Comparison of ENCODE assay signal across 21 cellular contexts in genomic region chr4:31651541-31651940, GRCh38.
"Had no signal": no experiment of that assay in that cellular context is flagged by ENCODE, and none has a peak within 500 bp of the region (broad histone marks: within the 10 kb centered on the region; RNA-seq: fewer than 3 reads in every experiment).

No MANE protein-coding gene starts in this region.

- H3K27me3 Mint-ChIP-seq: dendritic cell treated with granulocyte-macrophage colony-stimulating factor and Interleukin-4, amounts not matched to agents 40 ng/mL and 50 ng/mL, for 4 days; effector memory CD8-positive, alpha-beta T cell; naive B cell had no signal

- H3K27ac ChIP-seq: colonic mucosa, epithelial cell of prostate, esophagus squamous epithelium, gastroesophageal sphincter, heart left ventricle, hepatocyte, left ventricle myocardium inferior, lower lobe of right lung had no signal

- DNase-seq: colonic mucosa; cortex of kidney; effector CD8-positive, alpha-beta T cell; effector memory CD8-positive, alpha-beta T cell; endodermal cell; erythroblast; esophagus squamous epithelium; foreskin fibroblast; heart left ventricle; hypothalamus; left cardiac atrium; left ventricle myocardium inferior; lower lobe of right lung; mesenchymal stem cell; mucosa of descending colon; naive B cell had no signal

- H3K36me3 ChIP-seq: colonic mucosa, esophagus squamous epithelium, gastroesophageal sphincter, heart left ventricle, left ventricle myocardium inferior, lower lobe of right lung had no signal

- H3K9me3 ChIP-seq: colonic mucosa, gastroesophageal sphincter, heart left ventricle, lower lobe of right lung, mucosa of descending colon had no signal

- H3K4me3 ChIP-seq: colonic mucosa, esophagus squamous epithelium, gastroesophageal sphincter, heart left ventricle, hepatocyte, left ventricle myocardium inferior, lower lobe of right lung, mucosa of descending colon had no signal

- H3K36me3 Mint-ChIP-seq: naive B cell had no signal

- H3K9me3 Mint-ChIP-seq: dendritic cell treated with granulocyte-macrophage colony-stimulating factor and Interleukin-4, amounts not matched to agents 40 ng/mL and 50 ng/mL, for 4 days; endodermal cell had no signal

- H3K4me1 ChIP-seq: colonic mucosa, esophagus squamous epithelium, gastroesophageal sphincter, heart left ventricle, left ventricle myocardium inferior, lower lobe of right lung had no signal

- H3K4me1 Mint-ChIP-seq: endodermal cell, naive B cell had no signal

- H3K27ac Mint-ChIP-seq: dendritic cell treated with granulocyte-macrophage colony-stimulating factor and Interleukin-4, amounts not matched to agents 40 ng/mL and 50 ng/mL, for 4 days; effector memory CD8-positive, alpha-beta T cell; endodermal cell; mesothelial cell of epicardium; naive B cell had no signal

- ATAC-seq: effector memory CD8-positive, alpha-beta T cell; gastroesophageal sphincter; heart left ventricle; left cardiac atrium; lower lobe of right lung; mucosa of descending colon had no signal

- H3K27me3 ChIP-seq: colonic mucosa, gastroesophageal sphincter, heart left ventricle, hepatocyte had no signal

- H3K4me3 Mint-ChIP-seq: dendritic cell treated with granulocyte-macrophage colony-stimulating factor and Interleukin-4, amounts not matched to agents 40 ng/mL and 50 ng/mL, for 4 days; effector memory CD8-positive, alpha-beta T cell; endodermal cell; mesothelial cell of epicardium; naive B cell had no signal
